In genomic region chr7:106294334-106294733, GRCh38 we compare ENCODE assay signal across 1 cellular context.
TF ChIP-seq lines count a peak whose summit lies in the region.

No MANE protein-coding gene starts in this region.

TF ChIP-seq in HepG2, 621 proteins besides CTCF, POLR2A, EP300 and RAD21:
- TF ChIP-seq, protein P1, sequence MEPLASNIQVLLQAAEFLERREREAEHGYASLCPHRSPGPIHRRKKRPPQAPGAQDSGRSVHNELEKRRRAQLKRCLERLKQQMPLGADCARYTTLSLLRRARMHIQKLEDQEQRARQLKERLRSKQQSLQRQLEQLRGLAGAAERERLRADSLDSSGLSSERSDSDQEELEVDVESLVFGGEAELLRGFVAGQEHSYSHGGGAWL (CRISPR knock-in tag; IDR thresholded peaks at IDR 0.05) = no peak
- no peak for TF ChIP-seq TOPORS (CRISPR knock-in tag; IDR thresholded peaks at IDR 0.05)
- TF ChIP-seq ZFP82 (CRISPR knock-in tag; IDR thresholded peaks at IDR 0.05; ENCODE audit: borderline replicate concordance) = no peak
- no peak for TF ChIP-seq ZSCAN22 (CRISPR knock-in tag; IDR thresholded peaks at IDR 0.05)
- no peak for TF ChIP-seq HOXA9 (CRISPR knock-in tag; IDR thresholded peaks at IDR 0.05; ENCODE audit: borderline replicate concordance)
- no peak for TF ChIP-seq KDM6A (CRISPR knock-in tag; IDR thresholded peaks at IDR 0.05; ENCODE audit: low read depth)
- no peak for TF ChIP-seq ZNF383 (CRISPR knock-in tag; IDR thresholded peaks at IDR 0.05; ENCODE audit: borderline replicate concordance)
- no peak for TF ChIP-seq KAT2B (IDR thresholded peaks at IDR 0.05; ENCODE audit: borderline replicate concordance, low read depth, low read length)
- TF ChIP-seq ISX (CRISPR knock-in tag; conservative IDR thresholded peaks at IDR 0.05) = no peak
- no peak for TF ChIP-seq STAT5B (CRISPR knock-in tag; IDR thresholded peaks at IDR 0.05)
- TF ChIP-seq CHD2 (IDR thresholded peaks at IDR 0.05; ENCODE audit: low read depth, low read length) = no peak
- no peak for TF ChIP-seq ADNP (CRISPR knock-in tag; IDR thresholded peaks at IDR 0.05)
- TF ChIP-seq, protein P2, sequence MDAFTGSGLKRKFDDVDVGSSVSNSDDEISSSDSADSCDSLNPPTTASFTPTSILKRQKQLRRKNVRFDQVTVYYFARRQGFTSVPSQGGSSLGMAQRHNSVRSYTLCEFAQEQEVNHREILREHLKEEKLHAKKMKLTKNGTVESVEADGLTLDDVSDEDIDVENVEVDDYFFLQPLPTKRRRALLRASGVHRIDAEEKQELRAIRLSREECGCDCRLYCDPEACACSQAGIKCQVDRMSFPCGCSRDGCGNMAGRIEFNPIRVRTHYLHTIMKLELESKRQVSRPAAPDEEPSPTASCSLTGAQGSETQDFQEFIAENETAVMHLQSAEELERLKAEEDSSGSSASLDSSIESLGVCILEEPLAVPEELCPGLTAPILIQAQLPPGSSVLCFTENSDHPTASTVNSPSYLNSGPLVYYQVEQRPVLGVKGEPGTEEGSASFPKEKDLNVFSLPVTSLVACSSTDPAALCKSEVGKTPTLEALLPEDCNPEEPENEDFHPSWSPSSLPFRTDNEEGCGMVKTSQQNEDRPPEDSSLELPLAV (CRISPR knock-in tag; conservative IDR thresholded peaks at IDR 0.05; ENCODE audit: low read depth) = no peak
- no peak for TF ChIP-seq ZKSCAN1 (IDR thresholded peaks at IDR 0.05; ENCODE audit: low read length)
- TF ChIP-seq ZFP37 (CRISPR knock-in tag; IDR thresholded peaks at IDR 0.05; ENCODE audit: borderline replicate concordance) = no peak
- no peak for TF ChIP-seq MXD4 (CRISPR knock-in tag; IDR thresholded peaks at IDR 0.05)
- TF ChIP-seq SNAI1 (CRISPR knock-in tag; IDR thresholded peaks at IDR 0.05; ENCODE audit: borderline replicate concordance) = no peak
- TF ChIP-seq NR2F1 (CRISPR knock-in tag; IDR thresholded peaks at IDR 0.05) = no peak
- TF ChIP-seq, protein P3, sequence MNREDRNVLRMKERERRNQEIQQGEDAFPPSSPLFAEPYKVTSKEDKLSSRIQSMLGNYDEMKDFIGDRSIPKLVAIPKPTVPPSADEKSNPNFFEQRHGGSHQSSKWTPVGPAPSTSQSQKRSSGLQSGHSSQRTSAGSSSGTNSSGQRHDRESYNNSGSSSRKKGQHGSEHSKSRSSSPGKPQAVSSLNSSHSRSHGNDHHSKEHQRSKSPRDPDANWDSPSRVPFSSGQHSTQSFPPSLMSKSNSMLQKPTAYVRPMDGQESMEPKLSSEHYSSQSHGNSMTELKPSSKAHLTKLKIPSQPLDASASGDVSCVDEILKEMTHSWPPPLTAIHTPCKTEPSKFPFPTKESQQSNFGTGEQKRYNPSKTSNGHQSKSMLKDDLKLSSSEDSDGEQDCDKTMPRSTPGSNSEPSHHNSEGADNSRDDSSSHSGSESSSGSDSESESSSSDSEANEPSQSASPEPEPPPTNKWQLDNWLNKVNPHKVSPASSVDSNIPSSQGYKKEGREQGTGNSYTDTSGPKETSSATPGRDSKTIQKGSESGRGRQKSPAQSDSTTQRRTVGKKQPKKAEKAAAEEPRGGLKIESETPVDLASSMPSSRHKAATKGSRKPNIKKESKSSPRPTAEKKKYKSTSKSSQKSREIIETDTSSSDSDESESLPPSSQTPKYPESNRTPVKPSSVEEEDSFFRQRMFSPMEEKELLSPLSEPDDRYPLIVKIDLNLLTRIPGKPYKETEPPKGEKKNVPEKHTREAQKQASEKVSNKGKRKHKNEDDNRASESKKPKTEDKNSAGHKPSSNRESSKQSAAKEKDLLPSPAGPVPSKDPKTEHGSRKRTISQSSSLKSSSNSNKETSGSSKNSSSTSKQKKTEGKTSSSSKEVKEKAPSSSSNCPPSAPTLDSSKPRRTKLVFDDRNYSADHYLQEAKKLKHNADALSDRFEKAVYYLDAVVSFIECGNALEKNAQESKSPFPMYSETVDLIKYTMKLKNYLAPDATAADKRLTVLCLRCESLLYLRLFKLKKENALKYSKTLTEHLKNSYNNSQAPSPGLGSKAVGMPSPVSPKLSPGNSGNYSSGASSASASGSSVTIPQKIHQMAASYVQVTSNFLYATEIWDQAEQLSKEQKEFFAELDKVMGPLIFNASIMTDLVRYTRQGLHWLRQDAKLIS (CRISPR knock-in tag; IDR thresholded peaks at IDR 0.05) = no peak
TF ChIP-seq in HepG2: peak in this region for 0.
